ENCODE assay signal across 17 cellular contexts in genomic region chr5:94391996-94392395, GRCh38.
DNase-seq lines count a peak whose midpoint lies in the region; ATAC-seq and TF ChIP-seq lines count a peak whose summit lies in the region.
"Had no signal": no experiment of that assay in that cellular context is flagged by ENCODE, and none has a peak within 500 bp of the region (broad histone marks: within the 10 kb centered on the region; RNA-seq: fewer than 3 reads in every experiment).

No MANE protein-coding gene starts in this region.

- DNase-seq in NCI-H1105 treated with DMSO at 0.1 percent for 48 hours (lab: John Stamatoyannopoulos, UW) (peak; percentile 38), NCI-H1105 (lab: John Stamatoyannopoulos, UW) (no peak), NCI-H345 treated with DMSO at 0.1 percent for 48 hours (lab: John Stamatoyannopoulos, UW; ENCODE audit: unreplicated experiment) (peak; percentile 16), NCI-H345 (lab: John Stamatoyannopoulos, UW) (no peak), NCI-H2227 (lab: John Stamatoyannopoulos, UW; ENCODE audit: unreplicated experiment) (peak; percentile 6), mesendoderm (peak; percentile 11), neural progenitor cell (ENCODE audit: low spot score) (no peak)
- DNase-seq: 8988T; CD4-positive, alpha-beta memory T cell; DND-41; EL; IMR-90 had no signal

- H3K79me2 ChIP-seq in mesendoderm (ENCODE audit: control insufficient read depth, insufficient read depth, low read length) = no peaks in the 10 kb centered on the region
- H3K79me2 ChIP-seq in neural progenitor cell (ENCODE audit: low read depth) = no peaks in the 10 kb centered on the region

- H3K27ac ChIP-seq in mesendoderm (ENCODE audit: low read depth, low read length) (no peak overlapping the region), neural progenitor cell (no peak overlapping the region)
- H3K27ac ChIP-seq: BLaER1 had no signal

- no peak for ATAC-seq in GM21737 (IDR thresholded peaks at IDR 0.05; ENCODE audit: unreplicated experiment)
- ATAC-seq: GM12878 had no signal

- no peak overlapping the region for H3K4me3 Mint-ChIP-seq in neural progenitor cell
- H3K4me3 Mint-ChIP-seq: CD14-positive monocyte; CD4-positive, alpha-beta memory T cell had no signal

- H2AFZ ChIP-seq in neural progenitor cell (replicated peaks) = no peak overlapping the region

- no peak overlapping the region for H2BK15ac ChIP-seq in mesendoderm (replicated peaks; ENCODE audit: low read depth)

- H3K9me3 Mint-ChIP-seq in neural progenitor cell = no peaks in the 10 kb centered on the region
- H3K9me3 Mint-ChIP-seq: CD4-positive, alpha-beta memory T cell had no signal

- H3K18ac ChIP-seq in mesendoderm (ENCODE audit: low read length) = no peak overlapping the region

- H4K5ac ChIP-seq in mesendoderm (ENCODE audit: low read length) = no peak overlapping the region

- no peaks in the 10 kb centered on the region for H3K36me3 ChIP-seq in mesendoderm (ENCODE audit: control insufficient read depth, insufficient read depth, low read length)
- H3K36me3 ChIP-seq in neural progenitor cell = no peaks in the 10 kb centered on the region
- H3K36me3 ChIP-seq: BLaER1, HAP-1 had no signal

- H3K4me1 Mint-ChIP-seq in neural progenitor cell = peaks cover 8% of the 10 kb centered on the region
- H3K4me1 Mint-ChIP-seq: CD14-positive monocyte had no signal

- TF ChIP-seq CTCF in neural progenitor cell (IDR thresholded peaks at IDR 0.05) = no peak

- no peaks in the 10 kb centered on the region for H3K9me3 ChIP-seq in neural progenitor cell (ENCODE audit: low read depth)
- H3K9me3 ChIP-seq: BLaER1, HAP-1 had no signal

- no peak overlapping the region for H2BK5ac ChIP-seq in mesendoderm (ENCODE audit: low read length)

- no peak overlapping the region for H2BK120ac ChIP-seq in mesendoderm (ENCODE audit: low read depth, low read length)

- H3K56ac ChIP-seq in mesendoderm (ENCODE audit: low read length) = no peak overlapping the region

- no peak overlapping the region for H3K23ac ChIP-seq in mesendoderm (ENCODE audit: low read length)

- no peaks in the 10 kb centered on the region for H3K79me1 ChIP-seq in mesendoderm (ENCODE audit: low read length)

- no peak overlapping the region for H4K8ac ChIP-seq in mesendoderm (ENCODE audit: low read depth, low read length)

- WGBS in mesendoderm (ENCODE audit: extremely low coverage, insufficient coverage, low lambda C conversion rate) = no CpG with 5 or more reads among the region's 1 CpG

- H4K20me1 ChIP-seq in neural progenitor cell (ENCODE audit: low read depth) = no peaks in the 10 kb centered on the region
- H4K20me1 ChIP-seq: BLaER1 had no signal

- H3K4me1 ChIP-seq in mesendoderm (ENCODE audit: control insufficient read depth, low read depth, low read length) (peaks cover 2% of the 10 kb centered on the region), neural progenitor cell (peaks cover 15% of the 10 kb centered on the region)
- H3K4me1 ChIP-seq: BLaER1 had no signal

- H2AK5ac ChIP-seq in mesendoderm (ENCODE audit: low read length) = no peak overlapping the region

- no peak overlapping the region for H3K27ac Mint-ChIP-seq in neural progenitor cell
- H3K27ac Mint-ChIP-seq: CD14-positive monocyte; CD4-positive, alpha-beta memory T cell had no signal

- H3K27me3 ChIP-seq in mesendoderm (ENCODE audit: insufficient read depth, low read length, poor library complexity) = no peaks in the 10 kb centered on the region
- H3K27me3 ChIP-seq in neural progenitor cell = no peaks in the 10 kb centered on the region
- H3K27me3 ChIP-seq: BLaER1 had no signal

- H3K4me3 ChIP-seq in mesendoderm (ENCODE audit: low read length) (no peak overlapping the region), neural progenitor cell (no peak overlapping the region)
- H3K4me3 ChIP-seq: BLaER1, GM12878, HAP-1 had no signal

- no peaks in the 10 kb centered on the region for H3K27me3 Mint-ChIP-seq in neural progenitor cell (ENCODE audit: insufficient read depth, low read depth)
- H3K27me3 Mint-ChIP-seq: CD4-positive, alpha-beta memory T cell had no signal

- H3K9ac ChIP-seq in mesendoderm (ENCODE audit: low read length) = no peak overlapping the region
- no peak overlapping the region for H3K9ac ChIP-seq in neural progenitor cell
- H3K9ac ChIP-seq: BLaER1 had no signal

- H3K4me2 ChIP-seq in mesendoderm (ENCODE audit: low read length) (no peak overlapping the region), neural progenitor cell (no peak overlapping the region)
- H3K4me2 ChIP-seq: BLaER1 had no signal

- peaks cover 4% of the 10 kb centered on the region for H3K36me3 Mint-ChIP-seq in neural progenitor cell
- H3K36me3 Mint-ChIP-seq: CD14-positive monocyte had no signal

- H3F3A ChIP-seq in neural progenitor cell (ENCODE audit: low read depth) = no peaks in the 10 kb centered on the region

- H3K4ac ChIP-seq in mesendoderm (ENCODE audit: low read depth, low read length) = no peak overlapping the region

Comparison
In these comparisons a context has a peak if more than half of its experiments do, and no peak if none do; other contexts are left out.
1. DNase-seq: peak in NCI-H1105 treated with DMSO at 0.1 percent for 48 hours (single experiment), NCI-H345 treated with DMSO at 0.1 percent for 48 hours (single experiment), NCI-H2227 (single experiment) and mesendoderm (single experiment); none in NCI-H1105 (single experiment), NCI-H345 (single experiment) and neural progenitor cell (single experiment).